ENCODE assay signal across 21 cellular contexts in genomic region chr20:42961771-42962170, GRCh38.
"Had no signal": no experiment of that assay in that cellular context is flagged by ENCODE, and none has a peak within 500 bp of the region (broad histone marks: within the 10 kb centered on the region; RNA-seq: fewer than 3 reads in every experiment).

No MANE protein-coding gene starts in this region.

- H3K36me3 ChIP-seq: gastrocnemius medialis, neural progenitor cell, thoracic aorta, tibial nerve, upper lobe of left lung had no signal

- H3K27ac Mint-ChIP-seq: memory B cell; naive thymus-derived CD4-positive, alpha-beta T cell; nephron; neural progenitor cell; stimulated activated naive B cell treated with anti-CD40 and anti-IgM and Interleukin-4, amounts not matched to agents 10 μg/mL and 1 μg/mL and 100 μg/mL, for 72 hours; stimulated activated naive CD8-positive, alpha-beta T cell treated with anti-CD3 and anti-CD28 coated beads, Interleukin-15, Interleukin-2, amounts not matched to agents 100 ng/mL and 50 ng/mL, for 24 hours had no signal

- H3K4me2 ChIP-seq: neural progenitor cell had no signal

- H3K27me3 ChIP-seq: gastrocnemius medialis, neural progenitor cell, tibial nerve, upper lobe of left lung had no signal

- H3K9me3 Mint-ChIP-seq: neural progenitor cell had no signal

- H3K4me3 ChIP-seq: gastrocnemius medialis, lung, neural progenitor cell, psoas muscle, thoracic aorta, tibial nerve, upper lobe of left lung had no signal

- H3K4me3 Mint-ChIP-seq: memory B cell; naive thymus-derived CD4-positive, alpha-beta T cell; nephron; neural progenitor cell; stimulated activated naive B cell treated with anti-CD40 and anti-IgM and Interleukin-4, amounts not matched to agents 10 μg/mL and 1 μg/mL and 100 μg/mL, for 72 hours; stimulated activated naive CD8-positive, alpha-beta T cell treated with anti-CD3 and anti-CD28 coated beads, Interleukin-15, Interleukin-2, amounts not matched to agents 100 ng/mL and 50 ng/mL, for 24 hours had no signal

- H3K9me3 ChIP-seq: gastrocnemius medialis, psoas muscle, thoracic aorta, tibial nerve, upper lobe of left lung had no signal

- H3K36me3 Mint-ChIP-seq: memory B cell; neural progenitor cell; stimulated activated naive B cell treated with anti-CD40 and anti-IgM and Interleukin-4, amounts not matched to agents 10 μg/mL and 1 μg/mL and 100 μg/mL, for 72 hours had no signal

- H3K4me1 ChIP-seq: gastrocnemius medialis, neural progenitor cell, psoas muscle, tibial nerve, upper lobe of left lung had no signal

- H3K9ac ChIP-seq: neural progenitor cell had no signal

- H3K27ac ChIP-seq: epithelial cell of prostate, gastrocnemius medialis, neural progenitor cell, psoas muscle, thoracic aorta, tibial nerve, upper lobe of left lung had no signal

- DNase-seq: cerebellar nuclear complex; cortex of kidney; foreskin fibroblast; gastrocnemius medialis; head of caudate nucleus; kidney; midbrain; naive thymus-derived CD4-positive, alpha-beta T cell; psoas muscle; stimulated activated CD4-positive, alpha-beta T cell treated with anti-CD3 and anti-CD28 coated beads, Interleukin-15, amount 100 ng/mL, for 24 hours; stimulated activated CD4-positive, alpha-beta T cell treated with anti-CD3 and anti-CD28 coated beads, Interleukin-2, amount 100 ng/mL, for 48 hours; stimulated activated naive B cell treated with anti-CD40 and anti-IgM and Interleukin-4, amounts not matched to agents 10 μg/mL and 1 μg/mL and 100 μg/mL, for 72 hours; upper lobe of left lung had no signal

- H3K4me1 Mint-ChIP-seq: memory B cell; naive thymus-derived CD4-positive, alpha-beta T cell; nephron; neural progenitor cell; stimulated activated naive B cell treated with anti-CD40 and anti-IgM and Interleukin-4, amounts not matched to agents 10 μg/mL and 1 μg/mL and 100 μg/mL, for 72 hours had no signal

- H2AFZ ChIP-seq: neural progenitor cell had no signal
